ENCODE assay signal across 8 cellular contexts in the genomic region with DNA sequence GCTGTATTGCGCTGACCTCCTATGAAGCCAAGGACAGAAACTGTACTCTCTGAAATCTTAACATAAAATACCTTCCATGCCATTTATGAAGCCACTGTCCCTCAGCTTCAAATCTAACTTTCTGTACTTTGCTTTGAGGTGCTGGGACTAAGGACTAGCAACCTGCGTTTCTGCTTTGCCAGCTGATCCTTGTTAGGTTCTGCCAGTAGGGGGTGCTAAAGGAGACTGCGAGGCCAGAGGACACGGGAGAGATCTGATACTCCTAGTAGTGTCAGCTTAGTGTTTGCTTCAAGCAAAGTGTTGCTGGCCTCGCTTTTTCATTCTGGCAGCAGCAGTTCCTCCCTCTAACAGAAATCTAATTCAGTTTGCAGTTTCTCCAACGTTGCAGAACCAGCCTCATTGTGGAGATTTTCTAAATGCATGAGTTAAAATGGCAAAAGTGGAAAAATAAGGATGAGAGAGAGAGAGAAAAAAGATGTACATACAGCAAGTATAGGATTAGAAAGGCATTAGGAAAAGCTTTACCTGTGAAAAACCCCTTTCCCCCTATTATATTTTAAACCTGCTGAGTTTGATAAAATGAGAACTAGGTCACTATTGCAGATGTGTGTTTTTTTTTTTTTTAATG.
DNase-seq lines count a peak whose midpoint lies in the region; ATAC-seq and TF ChIP-seq lines count a peak whose summit lies in the region.

No MANE protein-coding gene starts in this region.

- no peaks in the 10 kb centered on the region for H3K9me3 ChIP-seq in right cardiac atrium (ENCODE audit: control insufficient read depth, low read length)

- intact Hi-C loops in right cardiac atrium (cut with DNase I) = no loop called here

- no peaks in the 10 kb centered on the region for H3K27me3 ChIP-seq in foreskin keratinocyte
- H3K27me3 ChIP-seq in right cardiac atrium (ENCODE audit: control insufficient read depth, insufficient read depth) = no peaks in the 10 kb centered on the region

- DNase-seq in NK-92 treated with Interleukin-12 subunit alpha and Interleukin-12 subunit beta, amount 100 ng/mL, for 24 hours (lab: John Stamatoyannopoulos, UW) = peak; percentile 2
- DNase-seq in NK-92 (lab: John Stamatoyannopoulos, UW; ENCODE audit: unreplicated experiment) (no peak), OCI-M1 (lab: John Stamatoyannopoulos, UW) (peak; percentile 56), foreskin keratinocyte (peak in 1 of 2 donors; percentile 42), middle frontal gyrus (ENCODE audit: extremely low spot score, low spot score) (no peak), right cardiac atrium (no peak)
- peak; percentile 39 for DNase-seq in stimulated activated CD8-positive, alpha-beta memory T cell treated with anti-CD3 and anti-CD28 coated beads, Interleukin-4, amount 100 ng/mL, for 48 hours

- peak; percentile 70 for TF ChIP-seq CTCF in foreskin keratinocyte (conservative IDR thresholded peaks at IDR 0.05)

- no peak overlapping the region for H3K4me3 ChIP-seq in right cardiac atrium (ENCODE audit: low read length)

- H3K4me1 ChIP-seq in foreskin keratinocyte (no peaks in the 10 kb centered on the region), right cardiac atrium (ENCODE audit: control insufficient read depth, insufficient read depth, low read length) (no peaks in the 10 kb centered on the region)

- 19% methylated on average over 6 of the region's 6 CpGs for WGBS in right cardiac atrium

- ATAC-seq in HG02798 (IDR thresholded peaks at IDR 0.05; ENCODE audit: poor library complexity, unreplicated experiment) = peak; percentile 48
- peak; percentile 58 for ATAC-seq in foreskin keratinocyte
- ATAC-seq in right cardiac atrium = no peak

- H3K27ac ChIP-seq in foreskin keratinocyte (no peak overlapping the region), right cardiac atrium (ENCODE audit: low read length) (no peak overlapping the region)

Comparison
In these comparisons a context has a peak if more than half of its experiments do, and no peak if none do; other contexts are left out.
1. DNase-seq: peak in NK-92 treated with Interleukin-12 subunit alpha and Interleukin-12 subunit beta, amount 100 ng/mL, for 24 hours (single experiment), OCI-M1 (single experiment) and stimulated activated CD8-positive, alpha-beta memory T cell treated with anti-CD3 and anti-CD28 coated beads, Interleukin-4, amount 100 ng/mL, for 48 hours (single experiment); none in NK-92 (single experiment), middle frontal gyrus (single experiment) and right cardiac atrium (0 of 3).
2. ATAC-seq: peak in HG02798 (single experiment) and foreskin keratinocyte (single experiment); none in right cardiac atrium (0 of 2).